In genomic region chr6:139323511-139324445, GRCh38 we compare ENCODE assay signal across 8 cellular contexts. TPM values are rescaled to one million over a fixed set of nuclear protein-coding genes. Genes with fewer than 3 reads are reported as not detected.
A peak's percentile ranks its signal among the peaks of the same experiment; 100 is the strongest.
DNase-seq lines count a peak whose midpoint lies in the region; ATAC-seq, FAIRE-seq and TF ChIP-seq lines count a peak whose summit lies in the region.

No MANE protein-coding gene starts in this region.

- CTCF ChIA-PET in RWPE1 (lab: Yijun Ruan, JAX), result no interaction called here

- ATAC-seq in HG02678 (IDR thresholded peaks at IDR 0.05; ENCODE audit: unreplicated experiment), result peak; percentile 33

- H3K27ac ChIP-seq in RWPE1, result no peak overlapping the region

- H3K27ac Mint-ChIP-seq in glutamatergic neuron (ENCODE audit: unreplicated experiment), result no peak overlapping the region

- TF ChIP-seq CTCF in RWPE1 (conservative IDR thresholded peaks at IDR 0.05; ENCODE audit: low read depth) (no peak), glutamatergic neuron (IDR thresholded peaks at IDR 0.05; ENCODE audit: partially characterized antibody, unreplicated experiment) (no peak)

- FAIRE-seq in urothelium cell line (lab: Jason Lieb, UNC), result no peak

- POLR2A ChIA-PET in RWPE1 (lab: Yijun Ruan, JAX; ENCODE audit: low non-redundant PET), result no interaction called here

- peaks cover 4% of the 10 kb centered on the region for H3K36me3 Mint-ChIP-seq in glutamatergic neuron (ENCODE audit: unreplicated experiment)

- peaks cover 12% of the 10 kb centered on the region for H3K4me1 Mint-ChIP-seq in glutamatergic neuron (ENCODE audit: low read depth, unreplicated experiment)

- H3K27me3 Mint-ChIP-seq in glutamatergic neuron (ENCODE audit: unreplicated experiment), result peaks cover 2% of the 10 kb centered on the region

- peak; percentile 34 for DNase-seq in GM04503 (ENCODE audit: low read depth)
- DNase-seq in RWPE1 (ENCODE audit: low spot score), result peak; percentile 10
- peak; percentile 43 to 49 for DNase-seq in activated T-helper 1 cell treated with anti-CD3 and anti-CD28 coated beads, Interleukin-2, amount 50 U/mL, for 16 hours (ENCODE audit: low read depth in 1 of 2, low spot score in 1 of 2)
- DNase-seq in glutamatergic neuron, result peak; percentile 34
- peak; percentile 21 for DNase-seq in putamen (ENCODE audit: low spot score)
- DNase-seq in urothelium cell line (ENCODE audit: low spot score), result peak; percentile 40
- DNase-seq in HuH-7 (ENCODE audit: low spot score), result no peak

- H3K9me3 Mint-ChIP-seq in glutamatergic neuron (ENCODE audit: unreplicated experiment), result peaks cover 2% of the 10 kb centered on the region

- H3K4me3 Mint-ChIP-seq in glutamatergic neuron (ENCODE audit: unreplicated experiment), result no peak overlapping the region

RNA-seq across cellular contexts. Expression of gene TXLNB, which starts 32.0 kb away (rescaled TPM):
- total RNA-seq in glutamatergic neuron (ENCODE audit: unreplicated experiment), result not detected

RNA-seq across cellular contexts. Expression of gene CITED2, which starts 50.7 kb away (rescaled TPM):
- 66.5 TPM for total RNA-seq in glutamatergic neuron (ENCODE audit: unreplicated experiment)
